Comparison of ENCODE assay signal across 8 cellular contexts in the genomic region with DNA sequence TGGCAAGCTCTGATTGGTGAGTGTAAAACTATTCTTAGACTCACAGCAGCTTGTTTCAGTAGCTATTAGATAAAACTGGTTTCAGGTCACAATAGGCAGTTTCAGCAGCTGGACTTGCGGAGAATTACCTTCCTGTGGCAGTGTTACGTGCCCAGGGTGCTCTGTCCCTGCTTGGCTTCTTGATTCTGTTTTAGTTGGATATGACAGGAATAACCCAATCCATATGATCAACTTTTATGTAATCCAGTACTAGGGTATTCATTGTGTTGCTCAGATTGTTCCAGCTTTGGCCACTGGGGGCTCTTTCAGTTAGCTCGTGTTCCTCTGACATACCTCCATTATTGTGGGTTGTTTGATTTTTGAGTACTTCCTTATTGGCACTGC. TPM values are rescaled to one million over a fixed set of nuclear protein-coding genes. Genes with fewer than 3 reads are reported as not detected.
DNase-seq lines count a peak whose midpoint lies in the region; ATAC-seq and TF ChIP-seq lines count a peak whose summit lies in the region.

No MANE protein-coding gene starts in this region.

- no peaks in the 10 kb centered on the region for H3K9me3 Mint-ChIP-seq in activated CD4-positive, alpha-beta memory T cell treated with anti-CD3 and anti-CD28 coated beads for 36 hours

- intact Hi-C loops in activated CD4-positive, alpha-beta memory T cell treated with anti-CD3 and anti-CD28 coated beads for 36 hours (cut with micrococcal nuclease): loop anchor here (1.0 kb wide), 1 partner anchor 41 kb away; no protein-coding TSS in a partner anchor
- intact Hi-C loops in left ventricle myocardium inferior (cut with micrococcal nuclease): no loop called here

- H3K27ac Mint-ChIP-seq in activated CD4-positive, alpha-beta memory T cell treated with anti-CD3 and anti-CD28 coated beads for 36 hours: no peak overlapping the region

- peaks cover 2% of the 10 kb centered on the region for H3K36me3 Mint-ChIP-seq in activated CD4-positive, alpha-beta memory T cell treated with anti-CD3 and anti-CD28 coated beads for 36 hours

- H3K27ac ChIP-seq in left ventricle myocardium inferior (replicated peaks): no peak overlapping the region
- H3K27ac ChIP-seq in upper lobe of left lung: no peak overlapping the region

- TF ChIP-seq POLR2A in upper lobe of left lung (IDR thresholded peaks at IDR 0.05): no peak

- H3K4me3 ChIP-seq in AG10803 (ENCODE audit: low read length) (no peak overlapping the region), left ventricle myocardium inferior (no peak overlapping the region), upper lobe of left lung (no peak overlapping the region)

- H3K9me3 ChIP-seq in left ventricle myocardium inferior (replicated peaks) (no peaks in the 10 kb centered on the region), upper lobe of left lung (no peaks in the 10 kb centered on the region)

- H3K27me3 ChIP-seq in left ventricle myocardium inferior (ENCODE audit: low read depth): no peaks in the 10 kb centered on the region
- H3K27me3 ChIP-seq in upper lobe of left lung: no peaks in the 10 kb centered on the region

- TF ChIP-seq EP300 in upper lobe of left lung (IDR thresholded peaks at IDR 0.05): no peak

- peaks cover 88% of the 10 kb centered on the region for H3K4me1 Mint-ChIP-seq in activated CD4-positive, alpha-beta memory T cell treated with anti-CD3 and anti-CD28 coated beads for 36 hours (ENCODE audit: low read depth)

- in situ Hi-C loops in GM13977 (cut with MboI; ENCODE audit: low pct_unique_long_range_greater_than_20kb, low sequenced_read_pairs, unreplicated experiment): no loop called here

- H3K4me3 Mint-ChIP-seq in activated CD4-positive, alpha-beta memory T cell treated with anti-CD3 and anti-CD28 coated beads for 36 hours: no peak overlapping the region

- no peaks in the 10 kb centered on the region for H3K36me3 ChIP-seq in left ventricle myocardium inferior
- H3K36me3 ChIP-seq in upper lobe of left lung: no peaks in the 10 kb centered on the region

- CTCF ChIA-PET in activated CD4-positive, alpha-beta memory T cell treated with anti-CD3 and anti-CD28 coated beads for 36 hours (lab: Charles Lee): interaction anchor here (0.8 to 3.1 kb wide), 22 partner anchors 9 to 356 kb away, joined by 3 to 29 read pairs (median 4); no protein-coding TSS in a partner anchor

- ATAC-seq in HG02588 (IDR thresholded peaks at IDR 0.05; ENCODE audit: unreplicated experiment): peak; percentile 45
- ATAC-seq in upper lobe of left lung (ENCODE audit: low FRiP score in 2 of 2): peak in 1 of 2 donors; percentile 68

- DNase-seq in AG10803 (ENCODE audit: low read depth): no peak
- peak; percentile 69 for DNase-seq in GM13977 (ENCODE audit: low spot score)
- peak; percentile 68 for DNase-seq in MV-4-11 (lab: John Stamatoyannopoulos, UW)
- DNase-seq in activated CD4-positive, alpha-beta memory T cell treated with anti-CD3 and anti-CD28 coated beads for 36 hours: peak; percentile 62
- DNase-seq in left ventricle myocardium inferior: no peak
- no peak for DNase-seq in upper lobe of left lung
- no peak for DNase-seq in inferior parietal cortex (ENCODE audit: extremely low spot score)

- H3K4me1 ChIP-seq in left ventricle myocardium inferior (peaks cover 81% of the 10 kb centered on the region), upper lobe of left lung (peaks cover 22 to 56% (median 38%) of the 10 kb centered on the region in 4 donors)

- POLR2A ChIA-PET in activated CD4-positive, alpha-beta memory T cell treated with anti-CD3 and anti-CD28 coated beads for 36 hours (lab: Charles Lee): interaction anchor here (1.1 to 1.6 kb wide), 2 partner anchors 16 to 27 kb away, joined by 3 to 4 read pairs; no protein-coding TSS in a partner anchor

- 59 to 64% methylated on average over 3 of the region's 3 CpGs for WGBS in upper lobe of left lung, 2 donors

- no peaks in the 10 kb centered on the region for H3K27me3 Mint-ChIP-seq in activated CD4-positive, alpha-beta memory T cell treated with anti-CD3 and anti-CD28 coated beads for 36 hours

- TF ChIP-seq CTCF in AG10803 (conservative IDR thresholded peaks at IDR 0.05; ENCODE audit: low read length): peak; percentile 40; the same call in 1 of the 2 replicates
- TF ChIP-seq CTCF in GM13977 (IDR thresholded peaks at IDR 0.05; ENCODE audit: extremely low read depth, insufficient read depth, missing control alignments): peak; percentile 41
- peak; percentile 56 for TF ChIP-seq CTCF in left ventricle myocardium inferior (IDR thresholded peaks at IDR 0.05; ENCODE audit: borderline replicate concordance)
- peak; percentile 29 to 46 (median 41) for TF ChIP-seq CTCF in upper lobe of left lung (IDR thresholded peaks at IDR 0.05)

RNA-seq across cellular contexts. Expression of a gene that starts 43.1 kb away (rescaled TPM):
- 10 to 100 TPM; 40.7 to 42.0 TPM for total RNA-seq in activated CD4-positive, alpha-beta memory T cell treated with anti-CD3 and anti-CD28 coated beads for 36 hours
- 20.8 TPM for total RNA-seq in left ventricle myocardium inferior
- total RNA-seq in upper lobe of left lung: 10 to 100 TPM; 23.3 to 93.2 (median 36.5) TPM

Comparison
In these comparisons a context has a peak if more than half of its experiments do, and no peak if none do; other contexts are left out.
1. DNase-seq: peak in GM13977 (single experiment), MV-4-11 (single experiment) and activated CD4-positive, alpha-beta memory T cell treated with anti-CD3 and anti-CD28 coated beads for 36 hours (single experiment); none in AG10803 (single experiment), left ventricle myocardium inferior (single experiment), upper lobe of left lung (0 of 2) and inferior parietal cortex (single experiment).
2. Peak in every context shown above with its lines, with median percentiles within 50 percentile points of each other: CTCF ChIP-seq.